Comparison of ENCODE assay signal across 14 cellular contexts in genomic region chr17:17579691-17580090, GRCh38.
"Had no signal": no experiment of that assay in that cellular context is flagged by ENCODE, and none has a peak within 500 bp of the region (broad histone marks: within the 10 kb centered on the region; RNA-seq: fewer than 3 reads in every experiment).

No MANE protein-coding gene starts in this region.

- H3K4me3 ChIP-seq: colonic mucosa, heart right ventricle, mucosa of descending colon, sigmoid colon, upper lobe of right lung had no signal

- H3K27me3 ChIP-seq: colonic mucosa, heart right ventricle, sigmoid colon, upper lobe of right lung had no signal

- ATAC-seq: activated CD4-positive, alpha-beta T cell treated with anti-CD3 and anti-CD28 coated beads for 36 hours; activated CD8-positive, alpha-beta T cell treated with anti-CD3 and anti-CD28 coated beads, Interleukin-2, amount 10 ng/mL, durations not matched to agents 7 days and 5 days; mucosa of descending colon; natural killer cell; upper lobe of right lung had no signal

- H3K4me1 ChIP-seq: colonic mucosa, sigmoid colon had no signal

- H3K9me3 ChIP-seq: colonic mucosa, heart right ventricle, mucosa of descending colon, sigmoid colon, upper lobe of right lung had no signal

- H3K27ac ChIP-seq: colonic mucosa, heart right ventricle, sigmoid colon, upper lobe of right lung had no signal

- H3K36me3 ChIP-seq: colonic mucosa, upper lobe of right lung had no signal

- DNase-seq: activated CD4-positive, alpha-beta T cell treated with anti-CD3 and anti-CD28 coated beads for 36 hours; activated CD8-positive, alpha-beta memory T cell treated with anti-CD3 and anti-CD28 coated beads, Interleukin-2, amount 50 U/mL, for 48 hours; activated CD8-positive, alpha-beta T cell treated with anti-CD3 and anti-CD28 coated beads, Interleukin-2, amount 10 ng/mL, durations not matched to agents 7 days and 5 days; activated naive CD4-positive, alpha-beta T cell; colonic mucosa; effector CD4-positive, alpha-beta T cell; heart right ventricle; mucosa of descending colon; natural killer cell; nucleus accumbens; sigmoid colon; stimulated activated CD4-positive, alpha-beta T cell treated with anti-CD3 and anti-CD28 coated beads, Interleukin-12 subunit alpha, Interleukin-12 subunit beta, amount 100 ng/mL, for 4 hours; stimulated activated naive CD4-positive, alpha-beta T cell treated with Interleukin-2 at 50 U/mL for 16 hours; upper lobe of right lung had no signal
